ENCODE assay signal across 2 cellular contexts in genomic region chr1:6437017-6437700, GRCh38. TPM values are rescaled to one million over a fixed set of nuclear protein-coding genes. Genes with fewer than 3 reads are reported as not detected.
DNase-seq lines count a peak whose midpoint lies in the region; TF ChIP-seq lines count a peak whose summit lies in the region.
"Not testable (repeated sequence)": the region's sequence is repeated elsewhere in the genome, so short reads cannot be mapped to it uniquely, and the experiment has no call there.

No MANE protein-coding gene starts in this region.

- H3K27me3 ChIP-seq in BE2C, result not testable (repeated sequence)

- H3K4me3 ChIP-seq in BE2C (ENCODE audit: low read depth, low read length); astrocyte of the spinal cord (ENCODE audit: low read depth, low read length): not testable (repeated sequence)

- peak; percentile 23; the same call in 1 of the 2 replicates for TF ChIP-seq CTCF in BE2C (IDR thresholded peaks at IDR 0.05; ENCODE audit: low read depth, low read length)
- TF ChIP-seq CTCF in astrocyte of the spinal cord (IDR thresholded peaks at IDR 0.05; ENCODE audit: low read depth, low read length), result peak; percentile 32

- H3K9me3 ChIP-seq in BE2C, result not testable (repeated sequence)

- not testable (repeated sequence) for H3K4me1 ChIP-seq in BE2C

- DNase-seq in BE2C, result peak; percentile 33
- not testable (repeated sequence) for DNase-seq in astrocyte of the spinal cord (ENCODE audit: low read depth, low spot score)

- not testable (repeated sequence) for H3K36me3 ChIP-seq in BE2C

- in situ Hi-C loops in astrocyte of the spinal cord (cut with HindIII; ENCODE audit: low sequenced_read_pairs), result not testable (repeated sequence)

RNA-seq across cellular contexts. Expression of gene ESPN, which starts 12.6 kb away (rescaled TPM):
- not detected for polyA plus RNA-seq in BE2C (2012; ENCODE audit: insufficient read depth, insufficient read length, low read depth)

RNA-seq across cellular contexts. Expression of gene HES2, which starts 17.4 kb away (rescaled TPM):
- polyA plus RNA-seq in BE2C (2012; ENCODE audit: insufficient read depth, insufficient read length, low read depth), result not detected

RNA-seq across cellular contexts. Expression of gene TNFRSF25, which starts 28.8 kb away (rescaled TPM):
- 6.8 TPM for polyA plus RNA-seq in BE2C (2012; ENCODE audit: insufficient read depth, insufficient read length, low read depth)

RNA-seq across cellular contexts. Expression of gene ACOT7, which starts 43.6 kb away (rescaled TPM):
- polyA plus RNA-seq in BE2C (2012; ENCODE audit: insufficient read depth, insufficient read length, low read depth), result 143 TPM

RNA-seq across cellular contexts. Expression of gene PLEKHG5, which starts 54.3 kb away (rescaled TPM):
- polyA plus RNA-seq in BE2C (2012; ENCODE audit: insufficient read depth, insufficient read length, low read depth), result 14.3 TPM
